In genomic region chr1:239566074-239566473, GRCh38 we compare ENCODE assay signal across 12 cellular contexts.
DNase-seq lines count a peak whose midpoint lies in the region; ATAC-seq and TF ChIP-seq lines count a peak whose summit lies in the region.
"Had no signal": no experiment of that assay in that cellular context is flagged by ENCODE, and none has a peak within 500 bp of the region (broad histone marks: within the 10 kb centered on the region; RNA-seq: fewer than 3 reads in every experiment).

No MANE protein-coding gene starts in this region.

- DNase-seq in EL = peak; percentile 34
- peak; percentile 14 for DNase-seq in RWPE1 (ENCODE audit: low spot score)
- DNase-seq in epithelial cell of esophagus (ENCODE audit: low read depth) = peak; percentile 26
- DNase-seq in osteoblast (ENCODE audit: insufficient read length, low spot score, missing footprints) = peak; percentile 56
- no peak for DNase-seq in SIG-M5 treated with dmso at 0.1 percent for 504 hours (lab: John Stamatoyannopoulos, UW; ENCODE audit: unreplicated experiment)
- DNase-seq in NCI-H69 (lab: John Stamatoyannopoulos, UW) = no peak
- DNase-seq: CD8-positive, alpha-beta memory T cell; DMS 273 treated with DMSO at 0.1 percent for 48 hours had no signal

- TF ChIP-seq CTCF in RWPE1 (conservative IDR thresholded peaks at IDR 0.05; ENCODE audit: low read depth) (no peak), epithelial cell of esophagus (IDR thresholded peaks at IDR 0.05; ENCODE audit: insufficient read depth, low read depth, low read length, missing control alignments) (no peak), osteoblast (IDR thresholded peaks at IDR 0.05; ENCODE audit: extremely low read depth, low read depth, low read length) (no peak)

- H3K27ac ChIP-seq in RWPE1 (no peak overlapping the region), osteoblast (ENCODE audit: low read depth, low read length) (no peak overlapping the region)
- H3K27ac ChIP-seq: BLaER1 had no signal

- no peak overlapping the region for H3K4me2 ChIP-seq in osteoblast (ENCODE audit: insufficient read depth, low read length)
- H3K4me2 ChIP-seq: BLaER1 had no signal

- no peak for ATAC-seq in GM18858 (IDR thresholded peaks at IDR 0.05; ENCODE audit: unreplicated experiment)
- ATAC-seq: K562 had no signal

- CTCF ChIA-PET in RWPE1 (lab: Yijun Ruan, JAX) = interaction anchor here (0.7 kb wide), 1 partner anchor 608 kb away, joined by 5 read pairs; no protein-coding TSS in a partner anchor

- no peaks in the 10 kb centered on the region for H3K79me2 ChIP-seq in osteoblast (ENCODE audit: insufficient read depth, low read length)

- H3K27me3 ChIP-seq in osteoblast (ENCODE audit: insufficient read depth, low read length) = no peaks in the 10 kb centered on the region
- H3K27me3 ChIP-seq: BLaER1 had no signal

- no peaks in the 10 kb centered on the region for H3K36me3 ChIP-seq in osteoblast (ENCODE audit: insufficient read depth, low read length)
- H3K36me3 ChIP-seq: BLaER1, HAP-1 had no signal

- no peaks in the 10 kb centered on the region for H4K20me1 ChIP-seq in osteoblast (ENCODE audit: insufficient read depth, low read length)
- H4K20me1 ChIP-seq: BLaER1 had no signal

- no peak overlapping the region for H2AFZ ChIP-seq in osteoblast (ENCODE audit: low read length)

- H3K4me3 ChIP-seq in epithelial cell of esophagus (ENCODE audit: low read length) = no peak overlapping the region
- no peak overlapping the region for H3K4me3 ChIP-seq in osteoblast (ENCODE audit: insufficient read depth, low read length)
- H3K4me3 ChIP-seq: BLaER1, HAP-1, K562 had no signal

- H3K9me3 ChIP-seq in osteoblast (ENCODE audit: low read depth, low read length) = no peaks in the 10 kb centered on the region
- H3K9me3 ChIP-seq: HAP-1 had no signal

- H3K4me1 ChIP-seq in osteoblast (ENCODE audit: insufficient read depth, low read length) = no peaks in the 10 kb centered on the region
- H3K4me1 ChIP-seq: HAP-1 had no signal

- POLR2A ChIA-PET in RWPE1 (lab: Yijun Ruan, JAX; ENCODE audit: low non-redundant PET) = no interaction called here

Comparison
In these comparisons a context has a peak if more than half of its experiments do, and no peak if none do; other contexts are left out.
1. DNase-seq: peak in EL (single experiment), RWPE1 (single experiment), epithelial cell of esophagus (single experiment) and osteoblast (single experiment); none in SIG-M5 treated with dmso at 0.1 percent for 504 hours (single experiment) and NCI-H69 (single experiment).